In the genomic region with DNA sequence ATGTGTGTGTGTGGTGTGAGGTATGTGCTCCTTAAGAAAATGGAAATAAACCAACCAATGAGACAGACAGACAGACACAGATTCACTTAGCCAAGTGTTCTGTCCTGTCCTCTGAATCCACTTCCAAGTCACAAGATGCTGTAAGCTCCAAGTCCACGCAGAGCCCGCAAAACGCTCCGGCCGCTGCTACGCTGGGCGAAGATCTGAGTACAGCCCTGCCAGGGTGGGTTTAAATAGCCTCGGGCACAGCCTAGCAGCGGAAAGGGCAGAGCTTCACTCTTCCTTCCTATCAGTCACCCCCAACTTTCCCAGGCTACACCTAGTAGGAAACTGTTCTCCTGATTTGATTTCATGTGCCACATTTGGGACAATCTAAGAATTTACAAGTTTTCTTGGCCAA, we compare ENCODE assay signal across 3 cellular contexts.
TF ChIP-seq lines count a peak whose summit lies in the region.

No MANE protein-coding gene starts in this region.

TF ChIP-seq in GM12891, 5 proteins besides CTCF, POLR2A, EP300 and RAD21 (continued from another document):
- TF ChIP-seq POLR2AphosphoS5 (IDR thresholded peaks at IDR 0.05; ENCODE audit: low read depth, low read length) = no peak
- TF ChIP-seq POU2F2 (IDR thresholded peaks at IDR 0.05; ENCODE audit: low read depth, low read length) = no peak
- no peak for TF ChIP-seq TAF1 (IDR thresholded peaks at IDR 0.05; ENCODE audit: low read depth, low read length)

TF ChIP-seq in K562, 482 proteins besides CTCF, POLR2A, EP300 and RAD21 (continued from another document):
- no peak for TF ChIP-seq CHD2 (IDR thresholded peaks at IDR 0.05; ENCODE audit: low read depth, low read length)
- TF ChIP-seq HNRNPUL1 (IDR thresholded peaks at IDR 0.05; ENCODE audit: low read length) = no peak
- TF ChIP-seq NR4A1 (CRISPR knock-in tag; IDR thresholded peaks at IDR 0.05) = no peak
- no peak for TF ChIP-seq NR4A1 (tag; IDR thresholded peaks at IDR 0.05)
- TF ChIP-seq, protein P1, sequence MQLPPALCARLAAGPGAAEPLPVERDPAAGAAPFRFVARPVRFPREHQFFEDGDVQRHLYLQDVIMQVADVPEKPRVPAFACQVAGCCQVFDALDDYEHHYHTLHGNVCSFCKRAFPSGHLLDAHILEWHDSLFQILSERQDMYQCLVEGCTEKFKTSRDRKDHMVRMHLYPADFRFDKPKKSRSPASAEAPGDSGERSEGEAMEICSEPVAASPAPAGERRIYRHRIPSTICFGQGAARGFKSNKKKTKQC (CRISPR knock-in tag; IDR thresholded peaks at IDR 0.05) = no peak
- TF ChIP-seq COPS2 (conservative IDR thresholded peaks at IDR 0.05) = no peak
- TF ChIP-seq ZNF780A (CRISPR knock-in tag; IDR thresholded peaks at IDR 0.05) = no peak
- no peak for TF ChIP-seq ARID2 (IDR thresholded peaks at IDR 0.05)
- TF ChIP-seq, protein P2, sequence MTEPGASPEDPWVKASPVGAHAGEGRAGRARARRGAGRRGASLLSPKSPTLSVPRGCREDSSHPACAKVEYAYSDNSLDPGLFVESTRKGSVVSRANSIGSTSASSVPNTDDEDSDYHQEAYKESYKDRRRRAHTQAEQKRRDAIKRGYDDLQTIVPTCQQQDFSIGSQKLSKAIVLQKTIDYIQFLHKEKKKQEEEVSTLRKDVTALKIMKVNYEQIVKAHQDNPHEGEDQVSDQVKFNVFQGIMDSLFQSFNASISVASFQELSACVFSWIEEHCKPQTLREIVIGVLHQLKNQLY (CRISPR knock-in tag; conservative IDR thresholded peaks at IDR 0.05) = no peak
- TF ChIP-seq, protein P3, sequence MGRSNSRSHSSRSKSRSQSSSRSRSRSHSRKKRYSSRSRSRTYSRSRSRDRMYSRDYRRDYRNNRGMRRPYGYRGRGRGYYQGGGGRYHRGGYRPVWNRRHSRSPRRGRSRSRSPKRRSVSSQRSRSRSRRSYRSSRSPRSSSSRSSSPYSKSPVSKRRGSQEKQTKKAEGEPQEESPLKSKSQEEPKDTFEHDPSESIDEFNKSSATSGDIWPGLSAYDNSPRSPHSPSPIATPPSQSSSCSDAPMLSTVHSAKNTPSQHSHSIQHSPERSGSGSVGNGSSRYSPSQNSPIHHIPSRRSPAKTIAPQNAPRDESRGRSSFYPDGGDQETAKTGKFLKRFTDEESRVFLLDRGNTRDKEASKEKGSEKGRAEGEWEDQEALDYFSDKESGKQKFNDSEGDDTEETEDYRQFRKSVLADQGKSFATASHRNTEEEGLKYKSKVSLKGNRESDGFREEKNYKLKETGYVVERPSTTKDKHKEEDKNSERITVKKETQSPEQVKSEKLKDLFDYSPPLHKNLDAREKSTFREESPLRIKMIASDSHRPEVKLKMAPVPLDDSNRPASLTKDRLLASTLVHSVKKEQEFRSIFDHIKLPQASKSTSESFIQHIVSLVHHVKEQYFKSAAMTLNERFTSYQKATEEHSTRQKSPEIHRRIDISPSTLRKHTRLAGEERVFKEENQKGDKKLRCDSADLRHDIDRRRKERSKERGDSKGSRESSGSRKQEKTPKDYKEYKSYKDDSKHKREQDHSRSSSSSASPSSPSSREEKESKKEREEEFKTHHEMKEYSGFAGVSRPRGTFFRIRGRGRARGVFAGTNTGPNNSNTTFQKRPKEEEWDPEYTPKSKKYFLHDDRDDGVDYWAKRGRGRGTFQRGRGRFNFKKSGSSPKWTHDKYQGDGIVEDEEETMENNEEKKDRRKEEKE (IDR thresholded peaks at IDR 0.05; ENCODE audit: borderline replicate concordance in 1 of 2, control insufficient read depth in 1 of 2, low read depth in 2 of 2, low read length in 1 of 2) = no peak
- no peak for TF ChIP-seq TFAM (CRISPR knock-in tag; conservative IDR thresholded peaks at IDR 0.05)
- no peak for TF ChIP-seq MIER1 (IDR thresholded peaks at IDR 0.05; ENCODE audit: low read depth)
- TF ChIP-seq, protein P4, sequence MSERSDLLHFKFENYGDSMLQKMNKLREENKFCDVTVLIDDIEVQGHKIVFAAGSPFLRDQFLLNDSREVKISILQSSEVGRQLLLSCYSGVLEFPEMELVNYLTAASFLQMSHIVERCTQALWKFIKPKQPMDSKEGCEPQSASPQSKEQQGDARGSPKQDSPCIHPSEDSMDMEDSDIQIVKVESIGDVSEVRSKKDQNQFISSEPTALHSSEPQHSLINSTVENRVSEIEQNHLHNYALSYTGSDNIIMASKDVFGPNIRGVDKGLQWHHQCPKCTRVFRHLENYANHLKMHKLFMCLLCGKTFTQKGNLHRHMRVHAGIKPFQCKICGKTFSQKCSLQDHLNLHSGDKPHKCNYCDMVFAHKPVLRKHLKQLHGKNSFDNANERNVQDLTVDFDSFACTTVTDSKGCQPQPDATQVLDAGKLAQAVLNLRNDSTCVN (CRISPR knock-in tag; IDR thresholded peaks at IDR 0.05) = no peak
- TF ChIP-seq ZNF696 (CRISPR knock-in tag; conservative IDR thresholded peaks at IDR 0.05) = no peak
- no peak for TF ChIP-seq ZNF3 (CRISPR knock-in tag; IDR thresholded peaks at IDR 0.05)
- TF ChIP-seq ZNF77 (CRISPR knock-in tag; IDR thresholded peaks at IDR 0.05) = no peak
TF ChIP-seq in K562: peak in this region for 0.

TF ChIP-seq in HepG2, 621 proteins besides CTCF, POLR2A, EP300 and RAD21 (continued from another document):
- no peak for TF ChIP-seq AGO2 (optimal IDR thresholded peaks at IDR 0.05; ENCODE audit: low read depth, low read length)
- TF ChIP-seq, protein P5, sequence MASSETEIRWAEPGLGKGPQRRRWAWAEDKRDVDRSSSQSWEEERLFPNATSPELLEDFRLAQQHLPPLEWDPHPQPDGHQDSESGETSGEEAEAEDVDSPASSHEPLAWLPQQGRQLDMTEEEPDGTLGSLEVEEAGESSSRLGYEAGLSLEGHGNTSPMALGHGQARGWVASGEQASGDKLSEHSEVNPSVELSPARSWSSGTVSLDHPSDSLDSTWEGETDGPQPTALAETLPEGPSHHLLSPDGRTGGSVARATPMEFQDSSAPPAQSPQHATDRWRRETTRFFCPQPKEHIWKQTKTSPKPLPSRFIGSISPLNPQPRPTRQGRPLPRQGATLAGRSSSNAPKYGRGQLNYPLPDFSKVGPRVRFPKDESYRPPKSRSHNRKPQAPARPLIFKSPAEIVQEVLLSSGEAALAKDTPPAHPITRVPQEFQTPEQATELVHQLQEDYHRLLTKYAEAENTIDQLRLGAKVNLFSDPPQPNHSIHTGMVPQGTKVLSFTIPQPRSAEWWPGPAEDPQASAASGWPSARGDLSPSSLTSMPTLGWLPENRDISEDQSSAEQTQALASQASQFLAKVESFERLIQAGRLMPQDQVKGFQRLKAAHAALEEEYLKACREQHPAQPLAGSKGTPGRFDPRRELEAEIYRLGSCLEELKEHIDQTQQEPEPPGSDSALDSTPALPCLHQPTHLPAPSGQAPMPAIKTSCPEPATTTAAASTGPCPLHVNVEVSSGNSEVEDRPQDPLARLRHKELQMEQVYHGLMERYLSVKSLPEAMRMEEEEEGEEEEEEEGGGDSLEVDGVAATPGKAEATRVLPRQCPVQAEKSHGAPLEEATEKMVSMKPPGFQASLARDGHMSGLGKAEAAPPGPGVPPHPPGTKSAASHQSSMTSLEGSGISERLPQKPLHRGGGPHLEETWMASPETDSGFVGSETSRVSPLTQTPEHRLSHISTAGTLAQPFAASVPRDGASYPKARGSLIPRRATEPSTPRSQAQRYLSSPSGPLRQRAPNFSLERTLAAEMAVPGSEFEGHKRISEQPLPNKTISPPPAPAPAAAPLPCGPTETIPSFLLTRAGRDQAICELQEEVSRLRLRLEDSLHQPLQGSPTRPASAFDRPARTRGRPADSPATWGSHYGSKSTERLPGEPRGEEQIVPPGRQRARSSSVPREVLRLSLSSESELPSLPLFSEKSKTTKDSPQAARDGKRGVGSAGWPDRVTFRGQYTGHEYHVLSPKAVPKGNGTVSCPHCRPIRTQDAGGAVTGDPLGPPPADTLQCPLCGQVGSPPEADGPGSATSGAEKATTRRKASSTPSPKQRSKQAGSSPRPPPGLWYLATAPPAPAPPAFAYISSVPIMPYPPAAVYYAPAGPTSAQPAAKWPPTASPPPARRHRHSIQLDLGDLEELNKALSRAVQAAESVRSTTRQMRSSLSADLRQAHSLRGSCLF (CRISPR knock-in tag; IDR thresholded peaks at IDR 0.05; ENCODE audit: borderline replicate concordance) = no peak
- TF ChIP-seq ZFYVE20 (CRISPR knock-in tag; IDR thresholded peaks at IDR 0.05; ENCODE audit: borderline replicate concordance, low read depth) = no peak
- no peak for TF ChIP-seq ZNF33A (CRISPR knock-in tag; IDR thresholded peaks at IDR 0.05; ENCODE audit: borderline replicate concordance)
- TF ChIP-seq, protein P6, sequence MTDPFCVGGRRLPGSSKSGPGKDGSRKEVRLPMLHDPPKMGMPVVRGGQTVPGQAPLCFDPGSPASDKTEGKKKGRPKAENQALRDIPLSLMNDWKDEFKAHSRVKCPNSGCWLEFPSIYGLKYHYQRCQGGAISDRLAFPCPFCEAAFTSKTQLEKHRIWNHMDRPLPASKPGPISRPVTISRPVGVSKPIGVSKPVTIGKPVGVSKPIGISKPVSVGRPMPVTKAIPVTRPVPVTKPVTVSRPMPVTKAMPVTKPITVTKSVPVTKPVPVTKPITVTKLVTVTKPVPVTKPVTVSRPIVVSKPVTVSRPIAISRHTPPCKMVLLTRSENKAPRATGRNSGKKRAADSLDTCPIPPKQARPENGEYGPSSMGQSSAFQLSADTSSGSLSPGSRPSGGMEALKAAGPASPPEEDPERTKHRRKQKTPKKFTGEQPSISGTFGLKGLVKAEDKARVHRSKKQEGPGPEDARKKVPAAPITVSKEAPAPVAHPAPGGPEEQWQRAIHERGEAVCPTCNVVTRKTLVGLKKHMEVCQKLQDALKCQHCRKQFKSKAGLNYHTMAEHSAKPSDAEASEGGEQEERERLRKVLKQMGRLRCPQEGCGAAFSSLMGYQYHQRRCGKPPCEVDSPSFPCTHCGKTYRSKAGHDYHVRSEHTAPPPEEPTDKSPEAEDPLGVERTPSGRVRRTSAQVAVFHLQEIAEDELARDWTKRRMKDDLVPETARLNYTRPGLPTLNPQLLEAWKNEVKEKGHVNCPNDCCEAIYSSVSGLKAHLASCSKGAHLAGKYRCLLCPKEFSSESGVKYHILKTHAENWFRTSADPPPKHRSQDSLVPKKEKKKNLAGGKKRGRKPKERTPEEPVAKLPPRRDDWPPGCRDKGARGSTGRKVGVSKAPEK (CRISPR knock-in tag; IDR thresholded peaks at IDR 0.05; ENCODE audit: borderline replicate concordance) = no peak
